In the genomic region with DNA sequence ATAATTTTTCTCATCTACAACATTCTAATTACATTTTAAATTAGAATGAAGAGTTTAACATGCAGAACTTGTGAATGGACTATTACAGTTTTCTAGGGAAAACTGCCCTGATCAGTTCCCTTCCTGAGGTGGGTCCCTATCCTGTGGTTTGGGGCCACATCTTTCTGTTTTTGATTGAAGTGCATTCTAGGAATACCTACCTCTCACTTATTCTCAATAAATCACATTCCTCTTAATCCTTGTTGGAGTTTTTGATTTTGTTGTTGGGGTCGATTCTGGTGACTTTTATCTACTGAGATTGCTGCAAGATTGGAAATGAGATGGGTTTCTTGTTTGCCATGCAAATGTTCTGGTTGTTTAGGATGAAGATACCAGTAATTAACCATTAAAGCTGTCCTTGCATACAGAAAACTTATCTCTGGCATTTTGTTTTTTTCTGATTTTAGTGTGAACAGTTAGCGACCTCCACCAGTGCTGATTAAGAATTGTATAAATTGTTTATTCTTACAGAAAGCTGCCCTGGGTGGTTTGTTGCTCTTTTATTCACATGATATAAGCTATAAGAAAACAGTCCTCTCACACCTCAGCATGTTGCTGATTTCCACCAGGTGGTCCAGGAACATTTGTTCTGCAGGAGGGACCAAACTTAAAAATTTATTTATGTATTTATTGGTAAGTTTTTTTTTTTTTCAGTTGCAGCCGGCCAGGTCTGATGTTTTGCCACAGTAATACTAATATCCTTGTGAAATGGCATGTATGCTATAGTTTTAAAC, we compare ENCODE assay signal across 8 cellular contexts.
DNase-seq lines count a peak whose midpoint lies in the region; ATAC-seq and TF ChIP-seq lines count a peak whose summit lies in the region.

No MANE protein-coding gene starts in this region.

- no peak overlapping the region for H3K27ac ChIP-seq in CD4-positive, alpha-beta T cell (ENCODE audit: low read depth, low read length)

- H3K9me3 ChIP-seq in CD4-positive, alpha-beta T cell (ENCODE audit: control insufficient read depth, low read length), result no peaks in the 10 kb centered on the region
- H3K9me3 ChIP-seq in endocrine pancreas (ENCODE audit: control insufficient read depth, low read length), result no peaks in the 10 kb centered on the region

- H3K27ac Mint-ChIP-seq in CD4-positive, alpha-beta T cell, result no peak overlapping the region
- H3K27ac Mint-ChIP-seq in osteocyte (ENCODE audit: unreplicated experiment), result peak overlapping the region; percentile 89

- no peak for DNase-seq in CD4-positive, alpha-beta T cell
- DNase-seq in M059J (ENCODE audit: low read depth) (peak; percentile 27), osteocyte (ENCODE audit: extremely low spot score, unreplicated experiment) (no peak), NCI-H774 (lab: John Stamatoyannopoulos, UW) (no peak), NCI-H1105 treated with DMSO at 0.1 percent for 48 hours (lab: John Stamatoyannopoulos, UW) (no peak), cerebellar nuclear complex (lab: John Stamatoyannopoulos, UW) (no peak)

- H3K27me3 ChIP-seq in CD4-positive, alpha-beta T cell (ENCODE audit: control insufficient read depth, insufficient read depth, low read length), result peaks cover 25% of the 10 kb centered on the region
- no peaks in the 10 kb centered on the region for H3K27me3 ChIP-seq in endocrine pancreas (ENCODE audit: control insufficient read depth, insufficient read depth, low read length)

- no peaks in the 10 kb centered on the region for H3K36me3 ChIP-seq in endocrine pancreas (ENCODE audit: control insufficient read depth, insufficient read depth, low read length)

- intact Hi-C loops in CD4-positive, alpha-beta T cell (cut with DNase I, micrococcal nuclease), result no loop called here

- no peak for TF ChIP-seq CTCF in CD4-positive, alpha-beta T cell (IDR thresholded peaks at IDR 0.05)
- no peak for TF ChIP-seq CTCF in osteocyte (IDR thresholded peaks at IDR 0.05)

- H3K4me3 Mint-ChIP-seq in CD4-positive, alpha-beta T cell, result peak overlapping the region; percentile 35
- H3K4me3 Mint-ChIP-seq in osteocyte (ENCODE audit: unreplicated experiment), result peak overlapping the region; percentile 59

- peak overlapping the region; percentile 65 for H3K4me3 ChIP-seq in endocrine pancreas (ENCODE audit: control insufficient read depth, insufficient read depth, low read length)

- H3K9me3 Mint-ChIP-seq in CD4-positive, alpha-beta T cell, result no peaks in the 10 kb centered on the region
- no peaks in the 10 kb centered on the region for H3K9me3 Mint-ChIP-seq in osteocyte (ENCODE audit: unreplicated experiment)

- H3K4me1 ChIP-seq in endocrine pancreas (ENCODE audit: control insufficient read depth, insufficient read depth, low read length), result peaks cover 22% of the 10 kb centered on the region

- CTCF ChIA-PET in CD4-positive, alpha-beta T cell (lab: Charles Lee), result interaction anchor here (0.7 to 0.8 kb wide), 2 partner anchors 85 to 725 kb away, joined by 3 read pairs; no protein-coding TSS in a partner anchor

- POLR2A ChIA-PET in CD4-positive, alpha-beta T cell (lab: Charles Lee), result no interaction called here

- no peak overlapping the region for H3K9ac ChIP-seq in endocrine pancreas (ENCODE audit: control insufficient read depth, insufficient read depth, low read length)

- peaks cover 10% of the 10 kb centered on the region for H3K4me1 Mint-ChIP-seq in CD4-positive, alpha-beta T cell (ENCODE audit: low read depth)
- peaks cover 72% of the 10 kb centered on the region for H3K4me1 Mint-ChIP-seq in osteocyte (ENCODE audit: unreplicated experiment)

- H3K36me3 Mint-ChIP-seq in CD4-positive, alpha-beta T cell (ENCODE audit: low read depth), result no peaks in the 10 kb centered on the region
- peaks cover 32% of the 10 kb centered on the region for H3K36me3 Mint-ChIP-seq in osteocyte (ENCODE audit: unreplicated experiment)

- no peak for ATAC-seq in CD4-positive, alpha-beta T cell (ENCODE audit: poor library complexity)
- ATAC-seq in HG02885 (IDR thresholded peaks at IDR 0.05; ENCODE audit: poor library complexity, unreplicated experiment), result no peak

- peaks cover 39% of the 10 kb centered on the region for H3K27me3 Mint-ChIP-seq in CD4-positive, alpha-beta T cell
- H3K27me3 Mint-ChIP-seq in osteocyte (ENCODE audit: unreplicated experiment), result no peaks in the 10 kb centered on the region
